Comparison of ENCODE assay signal across 13 cellular contexts in the genomic region with DNA sequence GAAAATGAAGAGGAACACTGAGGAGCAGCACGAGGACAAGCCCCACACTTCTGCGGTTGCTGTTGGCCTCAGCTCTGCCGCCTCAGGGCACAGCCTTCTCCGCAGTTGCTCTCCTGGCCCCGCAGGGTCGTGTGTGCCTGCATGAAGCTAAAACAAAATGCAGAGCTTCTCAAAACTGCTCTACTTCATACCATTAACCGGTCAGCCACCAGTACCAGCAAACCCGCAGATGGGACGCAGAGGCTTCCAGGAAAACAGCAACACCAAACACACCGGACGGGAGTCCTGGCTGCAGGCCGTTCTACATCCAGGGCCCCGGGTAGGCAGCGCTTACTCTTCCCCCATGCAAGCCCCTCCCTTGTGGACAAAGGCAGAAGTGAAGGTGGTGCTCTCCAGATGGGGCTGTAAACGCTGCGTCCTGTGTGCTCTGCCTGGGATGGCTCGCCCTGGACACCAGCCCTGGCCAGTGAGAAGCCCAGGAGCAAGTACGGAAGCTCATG. TPM values are rescaled to one million over a fixed set of nuclear protein-coding genes. Genes with fewer than 3 reads are reported as not detected.
DNase-seq lines count a peak whose midpoint lies in the region; ATAC-seq, FAIRE-seq and TF ChIP-seq lines count a peak whose summit lies in the region.
"Had no signal": no experiment of that assay in that cellular context is flagged by ENCODE, and none has a peak within 500 bp of the region (broad histone marks: within the 10 kb centered on the region; RNA-seq: fewer than 3 reads in every experiment).

No MANE protein-coding gene starts in this region.

- peak; percentile 20 to 22; a peak in 3 of 6 replicates for ATAC-seq in A549
- no peak for ATAC-seq in DND-41 (ENCODE audit: insufficient read depth, low read depth)
- ATAC-seq in left colon: peak; percentile 44

- in situ Hi-C loops in SK-MEL-5 (cut with HindIII; ENCODE audit: low pct_unique_long_range_greater_than_20kb, low sequenced_read_pairs): no loop called here

- H3K27me3 ChIP-seq in DND-41 (ENCODE audit: insufficient read depth, low read length, poor library complexity): no peaks in the 10 kb centered on the region

- 84% methylated on average over 15 of the region's 18 CpGs for WGBS in A549 (ENCODE audit: missing lambda C conversion rate)

- H3K27ac ChIP-seq in A549 (no peak overlapping the region), DND-41 (ENCODE audit: low read length) (no peak overlapping the region)
- H3K27ac ChIP-seq: SJSA1 had no signal

- TF ChIP-seq RAD21 in A549 (conservative IDR thresholded peaks at IDR 0.05 in 1 of 2, IDR thresholded peaks at IDR 0.05 in 1 of 2): no peak

- peaks cover 15% of the 10 kb centered on the region for H4K20me1 ChIP-seq in DND-41 (ENCODE audit: insufficient read depth, low read length)

- H3K9ac ChIP-seq in DND-41 (ENCODE audit: low read depth, low read length): no peak overlapping the region

- H3K4me2 ChIP-seq in A549 (no peak overlapping the region), DND-41 (ENCODE audit: insufficient read depth, low read length) (no peak overlapping the region)

- DNase-seq in A549 (ENCODE audit: low read depth in 1 of 2, low spot score in 1 of 2) (peak in 1 of 2 experiments; percentile 18), DND-41 (no peak), SK-MEL-5 (ENCODE audit: low read depth, low spot score) (peak; percentile 26), left colon (peak; percentile 77 to 82), CD1c-positive myeloid dendritic cell (ENCODE audit: extremely low spot score) (no peak), SKM-1 treated with dmso at 0.1 percent for 144 hours (lab: John Stamatoyannopoulos, UW; ENCODE audit: unreplicated experiment) (no peak), midbrain (lab: John Stamatoyannopoulos, UW) (no peak)
- DNase-seq in activated effector memory CD4-positive, alpha-beta T cell treated with anti-CD3 and anti-CD28 coated beads, Interleukin-2, amount 50 U/mL, for 16 hours: no peak
- DNase-seq: stimulated activated naive CD4-positive, alpha-beta T cell treated with Interleukin-2 at 50 U/mL for 16 hours had no signal

- no peaks in the 10 kb centered on the region for H3K36me3 ChIP-seq in DND-41 (ENCODE audit: insufficient read depth, low read length)
- H3K36me3 ChIP-seq: SJSA1 had no signal

- H3K4me1 ChIP-seq in A549: peaks cover 4% of the 10 kb centered on the region; the same call in 1 of the 3 replicates
- H3K4me1 ChIP-seq in DND-41 (ENCODE audit: insufficient read depth, low read length): peaks cover 4% of the 10 kb centered on the region; the same call in 1 of the 2 replicates

- no peak for TF ChIP-seq EP300 in A549 (IDR thresholded peaks at IDR 0.05)

- H3K79me2 ChIP-seq in DND-41 (ENCODE audit: insufficient read depth, low read length): no peaks in the 10 kb centered on the region

- TF ChIP-seq POLR2A in A549 (IDR thresholded peaks at IDR 0.05; ENCODE audit: low read length): no peak

- CTCF ChIA-PET in A549 (lab: Yijun Ruan, JAX): interaction anchor here (0.7 to 5.5 kb wide), 43 partner anchors 8 to 321 kb away, joined by 3 to 72 read pairs (median 6); a partner anchor contains a TSS

- POLR2A ChIA-PET in A549 (lab: Yijun Ruan, JAX): interaction anchor here (0.5 kb wide), 1 partner anchor 106 kb away, joined by 3 read pairs; no protein-coding TSS in a partner anchor

- no peaks in the 10 kb centered on the region for H3K9me3 ChIP-seq in A549
- no peaks in the 10 kb centered on the region for H3K9me3 ChIP-seq in DND-41 (ENCODE audit: insufficient read depth, low read length, severe bottlenecking)

- H3K4me3 ChIP-seq in A549 (no peak overlapping the region), DND-41 (ENCODE audit: low read depth in 1 of 2, low read length in 2 of 2) (no peak overlapping the region)
- H3K4me3 ChIP-seq: SJSA1 had no signal

- H2AFZ ChIP-seq in DND-41 (ENCODE audit: low read depth, low read length): no peak overlapping the region

- FAIRE-seq in A549 (lab: Jason Lieb, UNC): no peak
- FAIRE-seq: astrocyte, GM18507 had no signal

- TF ChIP-seq CTCF in A549 (IDR thresholded peaks at IDR 0.05) (no peak), DND-41 (IDR thresholded peaks at IDR 0.05; ENCODE audit: borderline replicate concordance, extremely low read depth, low read length, poor library complexity, severe bottlenecking) (peak; percentile 10)

- intact Hi-C loops in left colon (cut with DNase I, micrococcal nuclease): loop anchor here in 1 of 2 donors (5.0 kb wide), 1 partner anchor 169 kb away; no protein-coding TSS in a partner anchor

TF ChIP-seq in A549, 52 proteins besides CTCF, POLR2A, EP300 and RAD21 (continues in another document):
- no peak for TF ChIP-seq KDM5A (IDR thresholded peaks at IDR 0.05)
- no peak for TF ChIP-seq MAFK (IDR thresholded peaks at IDR 0.05; ENCODE audit: partially characterized antibody)
- TF ChIP-seq, protein P1, sequence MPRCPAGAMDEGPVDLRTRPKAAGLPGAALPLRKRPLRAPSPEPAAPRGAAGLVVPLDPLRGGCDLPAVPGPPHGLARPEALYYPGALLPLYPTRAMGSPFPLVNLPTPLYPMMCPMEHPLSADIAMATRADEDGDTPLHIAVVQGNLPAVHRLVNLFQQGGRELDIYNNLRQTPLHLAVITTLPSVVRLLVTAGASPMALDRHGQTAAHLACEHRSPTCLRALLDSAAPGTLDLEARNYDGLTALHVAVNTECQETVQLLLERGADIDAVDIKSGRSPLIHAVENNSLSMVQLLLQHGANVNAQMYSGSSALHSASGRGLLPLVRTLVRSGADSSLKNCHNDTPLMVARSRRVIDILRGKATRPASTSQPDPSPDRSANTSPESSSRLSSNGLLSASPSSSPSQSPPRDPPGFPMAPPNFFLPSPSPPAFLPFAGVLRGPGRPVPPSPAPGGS (IDR thresholded peaks at IDR 0.05): no peak
- no peak for TF ChIP-seq ZSCAN20 (CRISPR knock-in tag; IDR thresholded peaks at IDR 0.05)
- TF ChIP-seq, protein P2, sequence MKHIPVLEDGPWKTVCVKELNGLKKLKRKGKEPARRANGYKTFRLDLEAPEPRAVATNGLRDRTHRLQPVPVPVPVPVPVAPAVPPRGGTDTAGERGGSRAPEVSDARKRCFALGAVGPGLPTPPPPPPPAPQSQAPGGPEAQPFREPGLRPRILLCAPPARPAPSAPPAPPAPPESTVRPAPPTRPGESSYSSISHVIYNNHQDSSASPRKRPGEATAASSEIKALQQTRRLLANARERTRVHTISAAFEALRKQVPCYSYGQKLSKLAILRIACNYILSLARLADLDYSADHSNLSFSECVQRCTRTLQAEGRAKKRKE (CRISPR knock-in tag; IDR thresholded peaks at IDR 0.05; ENCODE audit: low read depth): no peak
- TF ChIP-seq RFX5 (IDR thresholded peaks at IDR 0.05): no peak
- TF ChIP-seq NFE2L2 (conservative IDR thresholded peaks at IDR 0.05; ENCODE audit: low read length): no peak
- no peak for TF ChIP-seq CBX8 (IDR thresholded peaks at IDR 0.05)
- no peak for TF ChIP-seq HOXB13 (CRISPR knock-in tag; IDR thresholded peaks at IDR 0.05; ENCODE audit: low read depth)
- TF ChIP-seq, protein P3, sequence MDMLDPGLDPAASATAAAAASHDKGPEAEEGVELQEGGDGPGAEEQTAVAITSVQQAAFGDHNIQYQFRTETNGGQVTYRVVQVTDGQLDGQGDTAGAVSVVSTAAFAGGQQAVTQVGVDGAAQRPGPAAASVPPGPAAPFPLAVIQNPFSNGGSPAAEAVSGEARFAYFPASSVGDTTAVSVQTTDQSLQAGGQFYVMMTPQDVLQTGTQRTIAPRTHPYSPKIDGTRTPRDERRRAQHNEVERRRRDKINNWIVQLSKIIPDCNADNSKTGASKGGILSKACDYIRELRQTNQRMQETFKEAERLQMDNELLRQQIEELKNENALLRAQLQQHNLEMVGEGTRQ (IDR thresholded peaks at IDR 0.05): no peak

RNA-seq across cellular contexts. Expression of a gene that starts 7.1 kb away (rescaled TPM):
- polyA plus RNA-seq in A549 (2011; rRNA removed): 3.2 and 4.0 TPM in 2 replicates
- 12.4 and 20.3 TPM in 2 replicates for polyA plus RNA-seq in A549 (2012; cell fraction: cytosol; rRNA removed)
- polyA plus RNA-seq in A549 (2012; cell fraction: nucleus; rRNA removed): 71.3 and 92.0 TPM in 2 replicates
- polyA plus RNA-seq in A549 (2017; fragmentation: RNase III; extraction: RNeasy Plus Mini Kit Qiagen cat#74134 plus additional on column Dnase treatment): 8.8 to 10.4 TPM (median 10.2 TPM) in 3 replicates
- 1.8 and 2.4 TPM in 2 replicates for polyA minus RNA-seq in A549 (2011; rRNA and poly(A)+ RNA removed)
- 9.4 and 10.0 TPM in 2 replicates for total RNA-seq in SK-MEL-5 (2014; rRNA removed; shearing (Covaris generic))
- 21.1 and 22.0 TPM in 2 replicates for polyA plus RNA-seq in SK-MEL-5 (2015; cell fraction: cytosol; rRNA removed)
- 76.1 and 80.9 TPM in 2 replicates for polyA plus RNA-seq in SK-MEL-5 (2015; cell fraction: nucleus; rRNA removed)
- total RNA-seq in left colon: 10 to 100 TPM; 17.6 to 28.6 TPM

RNA-seq across cellular contexts. Expression of a gene that starts 48.9 kb away (rescaled TPM):
- polyA plus RNA-seq in A549 (2011; rRNA removed) (not detected in 2 replicates), A549 (2017; fragmentation: RNase III; extraction: RNeasy Plus Mini Kit Qiagen cat#74134 plus additional on column Dnase treatment) (0.08 TPM in 1 of 3 replicates, not detected in the others)
- polyA plus RNA-seq in A549 (2012; cell fraction: cytosol; rRNA removed): 0.07 and 0.08 TPM in 2 replicates
- polyA plus RNA-seq in A549 (2012; cell fraction: nucleus; rRNA removed): 0.12 TPM in 1 of 2 replicates, not detected in the other
- 0.08 TPM in 1 of 2 replicates, not detected in the other for polyA minus RNA-seq in A549 (2011; rRNA and poly(A)+ RNA removed)
- not detected in 2 replicates for total RNA-seq in SK-MEL-5 (2014; rRNA removed; shearing (Covaris generic))
- polyA plus RNA-seq in SK-MEL-5 (2015; cell fraction: cytosol; rRNA removed): not detected in 2 replicates
- polyA plus RNA-seq in SK-MEL-5 (2015; cell fraction: nucleus; rRNA removed): not detected in 2 replicates
- total RNA-seq in left colon: 1 to 10 TPM; 3.4 to 5.3 TPM
- total RNA-seq: SJSA1 had no signal
- polyA plus RNA-seq: neural cell had no signal

RNA-seq across cellular contexts. Expression of a gene that starts 50.6 kb away (rescaled TPM):
- polyA plus RNA-seq in A549 (2011; rRNA removed) (not detected in 2 replicates), A549 (2017; fragmentation: RNase III; extraction: RNeasy Plus Mini Kit Qiagen cat#74134 plus additional on column Dnase treatment) (not detected in 3 replicates)
- polyA plus RNA-seq in A549 (2012; cell fraction: cytosol; rRNA removed): not detected in 2 replicates
- polyA plus RNA-seq in A549 (2012; cell fraction: nucleus; rRNA removed): not detected in 2 replicates
- polyA minus RNA-seq in A549 (2011; rRNA and poly(A)+ RNA removed): not detected in 2 replicates
- total RNA-seq in SK-MEL-5 (2014; rRNA removed; shearing (Covaris generic)): not detected in 2 replicates
- not detected in 2 replicates for polyA plus RNA-seq in SK-MEL-5 (2015; cell fraction: cytosol; rRNA removed)
- polyA plus RNA-seq in SK-MEL-5 (2015; cell fraction: nucleus; rRNA removed): not detected in 2 replicates
- total RNA-seq in left colon: 1 to 10 TPM; 1.2 to 3.0 TPM
- total RNA-seq: astrocyte, SJSA1 had no signal
- polyA plus RNA-seq: neural cell had no signal

Comparison
In these comparisons a context has a peak if more than half of its experiments do, and no peak if none do; other contexts are left out.
1. DNase-seq: peak in SK-MEL-5 (single experiment) and left colon (2 of 2); none in DND-41 (single experiment), CD1c-positive myeloid dendritic cell (single experiment), SKM-1 treated with dmso at 0.1 percent for 144 hours (single experiment), midbrain (single experiment) and activated effector memory CD4-positive, alpha-beta T cell treated with anti-CD3 and anti-CD28 coated beads, Interleukin-2, amount 50 U/mL, for 16 hours (single experiment).